In the genomic region with DNA sequence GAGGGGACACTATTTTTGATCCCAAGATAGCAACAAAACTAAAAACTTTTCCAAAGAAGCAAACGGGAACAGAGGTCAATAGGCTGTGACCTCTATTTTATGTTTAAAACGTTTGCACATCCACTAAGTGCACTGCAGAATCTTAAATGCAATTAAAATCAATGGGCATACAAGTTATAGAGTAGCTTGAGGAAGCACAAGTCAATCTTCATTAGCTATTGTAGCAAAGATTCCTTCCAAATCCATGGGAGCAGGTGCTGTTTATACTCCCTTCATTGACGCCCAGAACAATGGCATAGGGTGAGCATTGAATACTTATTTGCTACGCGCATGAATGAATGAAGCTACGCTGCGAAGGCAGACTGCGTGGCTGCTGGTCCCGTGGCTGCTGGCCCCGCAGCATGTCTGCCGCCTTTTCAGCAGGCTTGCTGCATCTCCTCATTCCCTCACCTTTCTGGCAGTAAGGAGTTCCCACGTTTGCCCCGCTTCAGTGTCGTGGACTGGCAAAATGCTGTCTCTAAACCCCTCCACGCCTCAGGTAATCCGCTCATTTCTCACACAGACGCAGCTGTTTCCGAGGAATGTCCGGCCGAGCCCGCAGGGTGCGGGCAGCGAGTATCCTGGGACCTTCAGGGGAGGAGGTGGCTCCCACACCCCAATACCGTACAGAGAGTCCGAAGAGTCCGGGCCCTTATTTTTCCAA, we compare ENCODE assay signal across 10 cellular contexts. TPM values are rescaled to one million over a fixed set of nuclear protein-coding genes. Genes with fewer than 3 reads are reported as not detected.
A peak's percentile ranks its signal among the peaks of the same experiment; 100 is the strongest.
DNase-seq lines count a peak whose midpoint lies in the region; ATAC-seq and TF ChIP-seq lines count a peak whose summit lies in the region.
"Had no signal": no experiment of that assay in that cellular context is flagged by ENCODE, and none has a peak within 500 bp of the region (broad histone marks: within the 10 kb centered on the region; RNA-seq: fewer than 3 reads in every experiment).

No MANE protein-coding gene starts in this region.

- intact Hi-C loops in prostate gland (cut with DNase I) (loop anchor here (2.0 kb wide), 1 partner anchor 221 kb away; no protein-coding TSS in a partner anchor), uterus (cut with DNase I; ENCODE audit: low total_unique reads) (no loop called here)

- H3K4me3 ChIP-seq in prostate gland (peak overlapping the region; percentile 42 to 60), uterus (no peak overlapping the region)

- H3K27me3 ChIP-seq in prostate gland (replicated peaks; ENCODE audit: insufficient read depth) (no peaks in the 10 kb centered on the region), uterus (peaks cover 3% of the 10 kb centered on the region in 2 donors)

- peak overlapping the region; percentile 94 for H3K4me3 Mint-ChIP-seq in glutamatergic neuron (ENCODE audit: unreplicated experiment)
- H3K4me3 Mint-ChIP-seq: memory B cell had no signal

- peaks cover 10% of the 10 kb centered on the region for H3K27me3 Mint-ChIP-seq in glutamatergic neuron (ENCODE audit: unreplicated experiment)

- peak overlapping the region; percentile 69 to 81 for H3K27ac ChIP-seq in prostate gland
- no peak overlapping the region for H3K27ac ChIP-seq in uterus
- H3K27ac ChIP-seq: KMS-11 had no signal

- ATAC-seq in GM19397 (IDR thresholded peaks at IDR 0.05; ENCODE audit: unreplicated experiment) = no peak

- no peaks in the 10 kb centered on the region for H3K36me3 Mint-ChIP-seq in glutamatergic neuron (ENCODE audit: unreplicated experiment)

- H3K4me1 ChIP-seq in ES-I3 (ENCODE audit: insufficient read depth, low read length) = no peaks in the 10 kb centered on the region
- H3K4me1 ChIP-seq in prostate gland (replicated peaks) = no peaks in the 10 kb centered on the region
- peaks cover 0 to 9% of the 10 kb centered on the region in 2 donors for H3K4me1 ChIP-seq in uterus

- peak overlapping the region; percentile 51; the same call in 1 of the 2 replicates for H3K9ac ChIP-seq in ES-I3 (ENCODE audit: low read depth, low read length)
- H3K9ac ChIP-seq: KMS-11 had no signal

- H3K36me3 ChIP-seq in ES-I3 (ENCODE audit: insufficient read depth, low read length) (no peaks in the 10 kb centered on the region), prostate gland (no peaks in the 10 kb centered on the region), uterus (no peaks in the 10 kb centered on the region)

- peaks cover 2% of the 10 kb centered on the region for H3K4me1 Mint-ChIP-seq in glutamatergic neuron (ENCODE audit: low read depth, unreplicated experiment)
- H3K4me1 Mint-ChIP-seq: memory B cell had no signal

- TF ChIP-seq POLR2A in prostate gland (IDR thresholded peaks at IDR 0.05) (no peak), uterus (IDR thresholded peaks at IDR 0.05) (no peak)

- H3K9me3 ChIP-seq in ES-I3 (ENCODE audit: control insufficient read depth, insufficient read depth, low read length) (no peaks in the 10 kb centered on the region), prostate gland (no peaks in the 10 kb centered on the region), uterus (no peaks in the 10 kb centered on the region)

- 5% methylated on average over 26 of the region's 26 CpGs for WGBS in prostate gland

- DNase-seq in NCI-H748 (lab: John Stamatoyannopoulos, UW; ENCODE audit: unreplicated experiment) = peak; percentile 80
- peak; percentile 27 for DNase-seq in glutamatergic neuron
- peak; percentile 8 for DNase-seq in prostate gland (ENCODE audit: low spot score)
- no peak for DNase-seq in middle frontal gyrus (ENCODE audit: extremely low spot score, low spot score)
- no peak for DNase-seq in uterus
- no peak for DNase-seq in stimulated activated CD4-positive, alpha-beta T cell treated with anti-CD3 and anti-CD28 coated beads, Interleukin-15, amount 100 ng/mL, for 24 hours

- no peak for TF ChIP-seq CTCF in glutamatergic neuron (IDR thresholded peaks at IDR 0.05; ENCODE audit: partially characterized antibody, unreplicated experiment)
- TF ChIP-seq CTCF in prostate gland (IDR thresholded peaks at IDR 0.05) = no peak
- no peak for TF ChIP-seq CTCF in uterus (IDR thresholded peaks at IDR 0.05)

- peak overlapping the region; percentile 18 for H3K27ac Mint-ChIP-seq in glutamatergic neuron (ENCODE audit: unreplicated experiment)
- H3K27ac Mint-ChIP-seq: memory B cell had no signal

- peaks cover 5% of the 10 kb centered on the region for H3K9me3 Mint-ChIP-seq in glutamatergic neuron (ENCODE audit: unreplicated experiment)
- H3K9me3 Mint-ChIP-seq: memory B cell had no signal

RNA-seq across cellular contexts. Expression of a gene that starts 0.8 kb away (rescaled TPM):
- total RNA-seq in glutamatergic neuron (ENCODE audit: unreplicated experiment) (6.2 TPM), prostate gland (10 to 100 TPM in 1 of 2 donors, 1 to 10 TPM in 1; 7.0 to 32.1 TPM), uterus (under 1 TPM in 2 of 4 donors, not detected in 2; 0.12 to 0.83 TPM)

Comparison
In these comparisons a context has a peak if more than half of its experiments do, and no peak if none do; other contexts are left out.
1. DNase-seq: peak in NCI-H748 (single experiment), glutamatergic neuron (single experiment) and prostate gland (single experiment); none in middle frontal gyrus (single experiment), uterus (0 of 2) and stimulated activated CD4-positive, alpha-beta T cell treated with anti-CD3 and anti-CD28 coated beads, Interleukin-15, amount 100 ng/mL, for 24 hours (single experiment).
2. H3K27ac ChIP-seq: peak in prostate gland (2 of 2); none in uterus (0 of 2).
3. H3K4me3 ChIP-seq: peak in prostate gland (2 of 2); none in uterus (0 of 2).